Comparison of ENCODE assay signal across 21 cellular contexts in the genomic region with DNA sequence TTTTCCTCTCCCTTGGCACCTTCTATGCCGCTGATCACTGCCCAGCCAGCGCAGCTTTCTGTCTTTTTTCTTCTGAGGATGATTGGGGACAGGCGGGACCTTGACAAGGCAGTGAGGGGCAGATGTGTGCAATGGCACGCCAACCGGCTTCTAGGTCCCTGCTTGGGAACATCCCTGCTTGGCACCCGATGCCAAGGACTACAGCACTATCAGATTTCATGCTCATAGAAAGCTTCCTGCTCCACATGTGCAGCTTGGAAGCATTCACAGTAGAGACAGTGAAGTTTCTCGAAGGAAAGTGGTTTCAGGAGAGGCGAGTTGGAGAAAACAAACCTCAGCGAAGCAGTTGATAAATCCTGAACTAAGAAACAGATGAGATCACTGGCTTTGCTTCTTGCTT.
"Had no signal": no experiment of that assay in that cellular context is flagged by ENCODE, and none has a peak within 500 bp of the region (broad histone marks: within the 10 kb centered on the region; RNA-seq: fewer than 3 reads in every experiment).

No MANE protein-coding gene starts in this region.

- H3K36me3 ChIP-seq: colonic mucosa, esophagus squamous epithelium, left ventricle myocardium inferior, lower lobe of right lung, prostate gland, transverse colon had no signal

- ATAC-seq: lower lobe of right lung; natural killer cell; stimulated activated naive B cell treated with anti-CD40 and anti-IgM and Interleukin-4, amounts not matched to agents 10 μg/mL and 1 μg/mL and 100 μg/mL, for 72 hours had no signal

- DNase-seq: colonic mucosa; dermis blood vessel endothelial cell; esophagus squamous epithelium; foreskin melanocyte; head of caudate nucleus; kidney; left cardiac atrium; left ventricle myocardium inferior; lower lobe of right lung; natural killer cell; nucleus accumbens; stimulated activated CD4-positive, alpha-beta T cell treated with anti-CD3 and anti-CD28 coated beads, Interleukin-2, amount 100 ng/mL, for 24 hours; stimulated activated CD4-positive, alpha-beta T cell treated with anti-CD3 and anti-CD28 coated beads, Interleukin-4, amount 100 ng/mL, for 4 hours; stimulated activated naive B cell treated with anti-CD40 and anti-IgM and Interleukin-4, amounts not matched to agents 10 μg/mL and 1 μg/mL and 100 μg/mL, for 72 hours; stimulated activated naive CD8-positive, alpha-beta T cell treated with anti-CD3 and anti-CD28 coated beads, Interleukin-15, amount 100 ng/mL, for 72 hours; testis; transverse colon had no signal

- H3K27me3 ChIP-seq: colonic mucosa, esophagus squamous epithelium, hepatocyte, testis, transverse colon had no signal

- H3K27ac ChIP-seq: colonic mucosa, esophagus squamous epithelium, hepatocyte, left ventricle myocardium inferior, lower lobe of right lung, parathyroid adenoma, prostate gland, skin epidermis, testis, transverse colon had no signal

- H3K9ac ChIP-seq: parathyroid adenoma had no signal

- H3K9me3 ChIP-seq: colonic mucosa, esophagus squamous epithelium, left ventricle myocardium inferior, lower lobe of right lung, prostate gland, testis, transverse colon had no signal

- H3K4me1 ChIP-seq: colonic mucosa, left ventricle myocardium inferior, lower lobe of right lung, parathyroid adenoma, prostate gland, testis, transverse colon had no signal

- H3K4me3 ChIP-seq: colonic mucosa, esophagus squamous epithelium, hepatocyte, left ventricle myocardium inferior, lower lobe of right lung, prostate gland, skin epidermis, testis, transverse colon had no signal
